Comparison of ENCODE assay signal across 1 cellular context in genomic region chr15:52879862-52880261, GRCh38.
TF ChIP-seq lines count a peak whose summit lies in the region.

No MANE protein-coding gene starts in this region.

TF ChIP-seq in GM23338, 12 proteins besides CTCF, POLR2A, EP300 and RAD21 (continued from another document):
- TF ChIP-seq ZNF462 (CRISPR knock-in tag; IDR thresholded peaks at IDR 0.05): no peak
- TF ChIP-seq STAT1 (IDR thresholded peaks at IDR 0.05; ENCODE audit: unreplicated experiment): no peak
- no peak for TF ChIP-seq REST (IDR thresholded peaks at IDR 0.05; ENCODE audit: unreplicated experiment)
- no peak for TF ChIP-seq ETS1 (IDR thresholded peaks at IDR 0.05)
- TF ChIP-seq NANOG (IDR thresholded peaks at IDR 0.05; ENCODE audit: borderline replicate concordance): no peak
TF ChIP-seq in GM23338: peak in this region for 0.
